ENCODE assay signal across 8 cellular contexts in genomic region chr5:141343242-141343952, GRCh38. TPM values are rescaled to one million over a fixed set of nuclear protein-coding genes. Genes with fewer than 3 reads are reported as not detected.
DNase-seq lines count a peak whose midpoint lies in the region; ATAC-seq, FAIRE-seq and TF ChIP-seq lines count a peak whose summit lies in the region.

TSS of gene PCDHGA3 (plus strand) at chr5:141343829. CDS start at chr5:141344034, 205 bp downstream.

- CTCF ChIA-PET in H1 (lab: Charles Lee; ENCODE audit: partially characterized antibody): interaction anchor here (0.7 to 4.8 kb wide), 52 partner anchors 8 to 224 kb away, joined by 3 to 21 read pairs (median 4); partner anchors contain the start of genes PCDHB10, PCDHB14, PCDHB15 and PCDHB4
- CTCF ChIA-PET in naive thymus-derived CD4-positive, alpha-beta T cell (lab: Charles Lee): no interaction called here

- no peak within 1 kb of the TSS for H3K14ac ChIP-seq in H1 (ENCODE audit: insufficient read length)

- no peak within 1 kb of the TSS for H4K5ac ChIP-seq in H1 (ENCODE audit: insufficient read length, low read depth, low read length)

- H3K9me3 Mint-ChIP-seq in naive thymus-derived CD4-positive, alpha-beta T cell: peaks cover 12 to 91% (median 62%) of the 10 kb centered on the region in 11 donors

- no peak within 1 kb of the TSS; the same call in 1 of the 2 replicates for H4K8ac ChIP-seq in H1 (ENCODE audit: extremely low read depth, insufficient read depth, low read length)

- no peak for ATAC-seq in naive thymus-derived CD4-positive, alpha-beta T cell

- H3K4ac ChIP-seq in H1 (replicated peaks; ENCODE audit: insufficient read length, low read depth, low read length): no peak within 1 kb of the TSS

- no peak within 1 kb of the TSS for H2BK5ac ChIP-seq in H1 (ENCODE audit: low read depth, low read length)

- peaks cover 26 to 82% (median 79%) of the 10 kb centered on the region in 5 donors for H3K27me3 Mint-ChIP-seq in naive thymus-derived CD4-positive, alpha-beta T cell

- H3K9me2 ChIP-seq in hepatocyte (replicated peaks; ENCODE audit: insufficient read depth): no peaks in the 10 kb centered on the region

- H2AK5ac ChIP-seq in H1 (ENCODE audit: low read depth, low read length): no peak within 1 kb of the TSS

- H2BK20ac ChIP-seq in H1 (ENCODE audit: low read length): no peak within 1 kb of the TSS

- WGBS in H1 (ENCODE audit: extremely low coverage in 1 of 2, insufficient coverage in 1 of 2, insufficient read length in 1 of 2, insufficient replicate concordance in 2 of 2, low coverage in 1 of 2, low lambda C conversion rate in 2 of 2, missing lambda C conversion rate in 1 of 2), 2 experiments: 72% methylated on average over 9 of the region's 9 CpGs; no CpG with 5 or more reads in 1 of the 2 experiments
- WGBS in hepatocyte (ENCODE audit: low lambda C conversion rate, missing lambda C conversion rate): 79% methylated on average over 9 of the region's 9 CpGs

- H2BK120ac ChIP-seq in H1 (replicated peaks; ENCODE audit: low read depth, low read length): no peak within 1 kb of the TSS

- H3K4me1 ChIP-seq in H1 (replicated peaks in 1 of 4; ENCODE audit: control insufficient read depth in 3 of 4, insufficient read depth in 4 of 4, low read length in 3 of 4) (no peaks in the 10 kb centered on the region), hepatocyte (ENCODE audit: insufficient read depth) (no peaks in the 10 kb centered on the region)
- H3K4me1 ChIP-seq in naive thymus-derived CD4-positive, alpha-beta T cell (ENCODE audit: control insufficient read depth in 2 of 2, insufficient read depth in 2 of 2, low read length in 2 of 2): no peaks in the 10 kb centered on the region

- no peak within 1 kb of the TSS for H3K23ac ChIP-seq in H1 (ENCODE audit: insufficient read length)

- no peak within 1 kb of the TSS for H3K9ac ChIP-seq in H1 (replicated peaks in 1 of 4; ENCODE audit: extremely low read depth in 1 of 4, low read depth in 3 of 4, low read length in 3 of 4)

- no peaks in the 10 kb centered on the region for H3K79me1 ChIP-seq in H1 (ENCODE audit: low read depth, low read length)

- peaks cover 33 to 46% of the 10 kb centered on the region in 2 experiments; a peak in 3 of 4 replicates for H3K9me3 ChIP-seq in H1 (ENCODE audit: insufficient read depth in 2 of 2, low read depth in 1 of 2, low read length in 1 of 2)
- H3K9me3 ChIP-seq in naive thymus-derived CD4-positive, alpha-beta T cell (ENCODE audit: control insufficient read depth in 2 of 3, low read length in 3 of 3): peaks cover 0 to 35% (median 0%) of the 10 kb centered on the region in 3 experiments
- H3K9me3 ChIP-seq in hepatocyte (ENCODE audit: low read depth): no peaks in the 10 kb centered on the region

- H3K27me3 ChIP-seq in H1 (replicated peaks in 1 of 4; ENCODE audit: control insufficient read depth in 3 of 4, extremely low read depth in 1 of 4, insufficient read depth in 3 of 4, low read length in 3 of 4) (no peaks in the 10 kb centered on the region), hepatocyte (no peaks in the 10 kb centered on the region)
- H3K27me3 ChIP-seq in naive thymus-derived CD4-positive, alpha-beta T cell (ENCODE audit: control insufficient read depth in 2 of 2, insufficient read depth in 2 of 2, low read length in 2 of 2): peaks cover 3 to 11% of the 10 kb centered on the region in 2 donors

- no peak within 1 kb of the TSS for H2BK12ac ChIP-seq in H1 (ENCODE audit: low read depth, low read length)

- peak within 1 kb of the TSS in 1 of 9 donors; percentile 38 for H3K27ac Mint-ChIP-seq in naive thymus-derived CD4-positive, alpha-beta T cell

- H2BK15ac ChIP-seq in H1 (ENCODE audit: low read length): no peak within 1 kb of the TSS

- H4K20me1 ChIP-seq in H1 (replicated peaks in 1 of 2; ENCODE audit: control insufficient read depth in 1 of 2, insufficient read depth in 2 of 2, low read length in 2 of 2) (no peaks in the 10 kb centered on the region), hepatocyte (ENCODE audit: insufficient read depth, poor library complexity, severe bottlenecking) (no peaks in the 10 kb centered on the region)

- POLR2A ChIA-PET in H1 (lab: Charles Lee; ENCODE audit: partially characterized antibody): interaction anchor here (1.0 kb wide), 1 partner anchor 170 kb away, joined by 3 read pairs; no protein-coding TSS in a partner anchor
- POLR2A ChIA-PET in naive thymus-derived CD4-positive, alpha-beta T cell (lab: Charles Lee): no interaction called here

- no peak for TF ChIP-seq EP300 in H1 (IDR thresholded peaks at IDR 0.05; ENCODE audit: borderline replicate concordance in 1 of 2, low read depth in 2 of 2, low read length in 2 of 2)

- DNase-seq in Daoy (ENCODE audit: low read depth) (peak; percentile 46), LNCaP clone FGC (ENCODE audit: low read depth) (peak; percentile 39), H1 (ENCODE audit: low read depth in 1 of 2, low spot score in 2 of 2) (no peak), NCI-H187 (lab: John Stamatoyannopoulos, UW) (no peak), hepatocyte (ENCODE audit: low spot score) (no peak), COLO829 (ENCODE audit: low spot score) (no peak), pons (ENCODE audit: low spot score) (no peak)
- no peak for DNase-seq in naive thymus-derived CD4-positive, alpha-beta T cell

- H4K91ac ChIP-seq in H1 (replicated peaks; ENCODE audit: insufficient read length, low read length): no peak within 1 kb of the TSS

- peaks cover 4 to 45% (median 10%) of the 10 kb centered on the region in 5 donors for H3K36me3 Mint-ChIP-seq in naive thymus-derived CD4-positive, alpha-beta T cell

- peak; percentile 54 to 65 for TF ChIP-seq RAD21 in H1 (IDR thresholded peaks at IDR 0.05 in 1 of 2, conservative IDR thresholded peaks at IDR 0.05 in 1 of 2; ENCODE audit: low read depth in 2 of 2, low read length in 2 of 2)

- intact Hi-C loops in naive thymus-derived CD4-positive, alpha-beta T cell (cut with micrococcal nuclease): loop anchor here in 1 of 2 donors (5.0 kb wide), 1 partner anchor 214 kb away; no protein-coding TSS in a partner anchor

- peak within 1 kb of the TSS in 7 of 10 donors; percentile 48 to 76 (median 57) for H3K4me3 Mint-ChIP-seq in naive thymus-derived CD4-positive, alpha-beta T cell

- H3K4me3 ChIP-seq in LNCaP clone FGC (ENCODE audit: low read depth, low read length): peak within 1 kb of the TSS; percentile 53
- no peak within 1 kb of the TSS; a peak in 1 of 8 replicates for H3K4me3 ChIP-seq in H1 (ENCODE audit: extremely low read depth in 1 of 4, insufficient read depth in 2 of 4, low read depth in 3 of 4, low read length in 4 of 4)
- H3K4me3 ChIP-seq in naive thymus-derived CD4-positive, alpha-beta T cell (ENCODE audit: low read length): no peak within 1 kb of the TSS
- no peak within 1 kb of the TSS for H3K4me3 ChIP-seq in hepatocyte

- H3K4me2 ChIP-seq in H1 (ENCODE audit: insufficient read depth in 1 of 2, low read depth in 2 of 2, low read length in 2 of 2) (no peak within 1 kb of the TSS), hepatocyte (no peak within 1 kb of the TSS)

- peak; percentile 76 for FAIRE-seq in H1 (lab: Jason Lieb, UNC)

- no peaks in the 10 kb centered on the region for H3K23me2 ChIP-seq in H1 (ENCODE audit: low read depth, low read length)

- H3K79me2 ChIP-seq in H1 (ENCODE audit: control insufficient read depth in 1 of 2, insufficient read depth in 2 of 2, low read length in 2 of 2) (no peaks in the 10 kb centered on the region), hepatocyte (no peaks in the 10 kb centered on the region)

- H3K27ac ChIP-seq in H1 (ENCODE audit: low read depth, low read length) (no peak within 1 kb of the TSS), hepatocyte (no peak within 1 kb of the TSS)
- no peak within 1 kb of the TSS for H3K27ac ChIP-seq in naive thymus-derived CD4-positive, alpha-beta T cell (ENCODE audit: low read depth, low read length)

- no peak within 1 kb of the TSS for H3K18ac ChIP-seq in H1 (ENCODE audit: extremely low read depth, low read length)

- no peak for TF ChIP-seq POLR2A in H1 (IDR thresholded peaks at IDR 0.05; ENCODE audit: control extremely low read depth in 1 of 2, low read depth in 2 of 2, low read length in 2 of 2)

- no peak within 1 kb of the TSS for H3K56ac ChIP-seq in H1 (replicated peaks; ENCODE audit: insufficient read length, low read depth, low read length)

- H3K36me3 ChIP-seq in H1 (ENCODE audit: control insufficient read depth in 2 of 4, insufficient read depth in 4 of 4, low read length in 3 of 4): no peaks in the 10 kb centered on the region
- H3K36me3 ChIP-seq in naive thymus-derived CD4-positive, alpha-beta T cell (ENCODE audit: control insufficient read depth in 2 of 3, insufficient read depth in 3 of 3, low read length in 3 of 3): no peaks in the 10 kb centered on the region
- no peaks in the 10 kb centered on the region for H3K36me3 ChIP-seq in hepatocyte (replicated peaks; ENCODE audit: insufficient read depth, low read depth)

- H2AFZ ChIP-seq in H1 (ENCODE audit: low read length) (peak within 1 kb of the TSS; percentile 11; the same call in 1 of the 2 replicates), hepatocyte (no peak within 1 kb of the TSS)

- peak; percentile 59 for TF ChIP-seq CTCF in LNCaP clone FGC (IDR thresholded peaks at IDR 0.05; ENCODE audit: control insufficient read depth, extremely low read depth, insufficient read depth)
- peak in 2 of 3 experiments; percentile 64 to 68; a peak in 3 of 4 replicates for TF ChIP-seq CTCF in H1 (IDR thresholded peaks at IDR 0.05; ENCODE audit: control extremely low read depth in 1 of 3, insufficient read depth in 1 of 3, low read depth in 1 of 3, low read length in 3 of 3)
- no peak for TF ChIP-seq CTCF in hepatocyte (IDR thresholded peaks at IDR 0.05; ENCODE audit: poor library complexity)

- no peaks in the 10 kb centered on the region for H3K4me1 Mint-ChIP-seq in naive thymus-derived CD4-positive, alpha-beta T cell

TF ChIP-seq in H1, 55 proteins besides CTCF, POLR2A, EP300 and RAD21 (continues in another document):
- TF ChIP-seq CEBPB (IDR thresholded peaks at IDR 0.05; ENCODE audit: low read depth, low read length): no peak
- no peak for TF ChIP-seq CBX8 (IDR thresholded peaks at IDR 0.05; ENCODE audit: borderline replicate concordance, low read depth, low read length)
- no peak for TF ChIP-seq CREB1 (IDR thresholded peaks at IDR 0.05)

RNA-seq across cellular contexts. Expression of gene PCDHGA3, which starts in this region (rescaled TPM):
- total RNA-seq in Daoy (2014; rRNA removed; shearing (Covaris generic)): 0.57 TPM in 1 of 2 replicates, not detected in the other
- 0.25 and 0.39 TPM in 2 replicates for total RNA-seq in H1 (2021; fragmentation: NEBNext Ultra II Directional; extraction: Animal tissue kit (Norgen Biotek cat#: 25700))
- polyA plus RNA-seq in H1 (2011; rRNA removed) (0.15 and 0.30 TPM in 2 replicates), hepatocyte (0.45 TPM in 1 of 2 replicates, not detected in the other)
- polyA plus RNA-seq in H1 (2011; cell fraction: cytosol; rRNA removed): 0.22 TPM
- polyA plus RNA-seq in H1 (2011; cell fraction: nucleus; rRNA removed): 1.1 TPM
- 0.15 to 0.26 TPM (median 0.22 TPM) in 4 replicates for polyA plus RNA-seq in H1 (2012, experiment 1 of 2)
- polyA plus RNA-seq in H1 (2012, experiment 2 of 2): 0.16 TPM
- polyA plus RNA-seq in H1 (2013, experiment 1 of 2): 0.24 TPM
- polyA plus RNA-seq in H1 (2013, experiment 2 of 2): 0.33 TPM
- 0.34 and 0.44 TPM in 2 replicates for polyA minus RNA-seq in H1 (2011; rRNA and poly(A)+ RNA removed)
- 0.81 TPM for polyA minus RNA-seq in H1 (2011; cell fraction: cytosol; rRNA and poly(A)+ RNA removed)
- 3.2 TPM for polyA minus RNA-seq in H1 (2011; cell fraction: nucleus; rRNA and poly(A)+ RNA removed)
- under 1 TPM in 1 of 5 experiments, not detected in 4; 0.24 TPM for total RNA-seq in naive thymus-derived CD4-positive, alpha-beta T cell
- not detected for polyA plus RNA-seq in naive thymus-derived CD4-positive, alpha-beta T cell
- not detected in 2 replicates for total RNA-seq in hepatocyte

Comparison
In these comparisons a context has a peak if more than half of its experiments do, and no peak if none do; other contexts are left out.
1. Peak in DNase-seq in Daoy; RNA of the gene not detected or under 1 TPM.